8 cellular contexts compared by ENCODE assay signal in the genomic region with DNA sequence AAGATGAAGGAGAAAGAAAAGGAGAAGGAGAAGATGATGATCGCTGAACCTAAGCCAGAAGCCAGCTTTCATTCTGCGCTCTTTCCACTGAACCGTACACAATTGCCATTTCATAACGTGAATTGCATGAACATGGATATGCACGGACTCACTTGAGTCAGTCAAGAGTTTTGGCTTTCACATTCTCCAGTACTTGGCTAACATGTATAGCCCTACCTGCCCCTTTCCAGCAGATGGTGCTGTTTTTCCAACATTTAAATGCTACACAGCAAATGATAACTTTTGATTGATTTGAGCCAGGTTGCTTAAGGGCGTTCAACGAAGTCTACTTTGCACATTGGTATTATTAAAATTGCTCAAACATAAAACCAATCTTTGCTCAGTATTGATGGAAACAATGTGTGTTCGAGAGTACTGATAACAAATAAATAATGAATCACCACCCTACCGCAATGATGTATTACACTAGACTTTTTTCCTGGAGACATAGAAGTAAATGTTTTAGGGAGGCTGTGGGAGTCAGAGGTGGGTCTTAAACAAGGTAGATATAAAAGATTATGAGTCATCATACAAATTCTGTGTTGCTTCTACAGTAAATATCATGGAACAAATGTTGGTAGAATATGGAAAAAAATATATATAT.
DNase-seq lines count a peak whose midpoint lies in the region; ATAC-seq, FAIRE-seq and TF ChIP-seq lines count a peak whose summit lies in the region.
"Had no signal": no experiment of that assay in that cellular context is flagged by ENCODE, and none has a peak within 500 bp of the region (broad histone marks: within the 10 kb centered on the region; RNA-seq: fewer than 3 reads in every experiment).

No MANE protein-coding gene starts in this region.

- TF ChIP-seq POLR2A in K562 (conservative IDR thresholded peaks at IDR 0.05): no peak

- no peaks in the 10 kb centered on the region for H3K9me3 ChIP-seq in K562 (replicated peaks; ENCODE audit: control insufficient read depth, insufficient read depth, low read depth, low read length)

- no peaks in the 10 kb centered on the region for H3K36me3 Mint-ChIP-seq in stimulated activated effector memory CD8-positive, alpha-beta T cell treated with anti-CD3 and anti-CD28 coated beads, Interleukin-12 subunit alpha, Interleukin-12 subunit beta, amount 100 ng/mL, for 72 hours
- H3K36me3 Mint-ChIP-seq: activated naive CD8-positive, alpha-beta T cell had no signal

- H3K9me1 ChIP-seq in K562 (ENCODE audit: control insufficient read depth, insufficient read depth, low read length): no peaks in the 10 kb centered on the region

- no peaks in the 10 kb centered on the region for H3K27me3 ChIP-seq in K562 (ENCODE audit: control insufficient read depth in 2 of 2, insufficient read depth in 2 of 2, low read length in 2 of 2)

- 2% methylated on average over 8 of the region's 9 CpGs for WGBS in K562 (ENCODE audit: insufficient coverage, low coverage, missing lambda C conversion rate)

- H3K4me3 ChIP-seq in K562: no peak overlapping the region

- POLR2A ChIA-PET in K562 (lab: Yijun Ruan, JAX): no interaction called here

- TF ChIP-seq RAD21 in K562 (CRISPR knock-in tag; conservative IDR thresholded peaks at IDR 0.05 in 1 of 2, IDR thresholded peaks at IDR 0.05 in 1 of 2): peak; percentile 45 to 66

- intact Hi-C loops in K562 (cut with micrococcal nuclease): loop anchor here (1.0 to 5.0 kb wide), 3 partner anchors 78 to 324 kb away; no protein-coding TSS in a partner anchor

- H3K4me3 Mint-ChIP-seq in stimulated activated effector memory CD8-positive, alpha-beta T cell treated with anti-CD3 and anti-CD28 coated beads, Interleukin-12 subunit alpha, Interleukin-12 subunit beta, amount 100 ng/mL, for 72 hours: no peak overlapping the region
- H3K4me3 Mint-ChIP-seq: activated naive CD8-positive, alpha-beta T cell had no signal

- ATAC-seq in GM19438 (IDR thresholded peaks at IDR 0.05; ENCODE audit: low read depth, unreplicated experiment) (peak; percentile 77), HG03442 (IDR thresholded peaks at IDR 0.05; ENCODE audit: unreplicated experiment) (peak; percentile 95), K562 (peak; percentile 79)
- ATAC-seq in stimulated activated effector memory CD8-positive, alpha-beta T cell treated with anti-CD3 and anti-CD28 coated beads, Interleukin-12 subunit alpha, Interleukin-12 subunit beta, amount 100 ng/mL, for 72 hours: peak; percentile 45

- peak; percentile 55 to 64 (median 57) for TF ChIP-seq CTCF in K562 (IDR thresholded peaks at IDR 0.05 in 2 of 3, conservative IDR thresholded peaks at IDR 0.05 in 1 of 3; ENCODE audit: insufficient read depth in 2 of 3, low read depth in 1 of 3, low read length in 3 of 3)

- H2AFZ ChIP-seq in K562 (ENCODE audit: low read depth, low read length): no peak overlapping the region

- no peaks in the 10 kb centered on the region for H3K36me3 ChIP-seq in K562 (ENCODE audit: control insufficient read depth, insufficient read depth, low read length)

- DNase-seq in ELR (ENCODE audit: low read depth) (peak; percentile 86), NCI-H460 (ENCODE audit: extremely low read depth, low read depth) (peak; percentile 82), K562 (ENCODE audit: extremely low read depth in 1 of 4, low spot score in 3 of 4) (peak; percentile 7 to 37 (median 14)), iPS-NIHi7 (ENCODE audit: extremely low spot score) (peak; percentile 55)
- DNase-seq in stimulated activated effector memory CD8-positive, alpha-beta T cell treated with anti-CD3 and anti-CD28 coated beads, Interleukin-12 subunit alpha, Interleukin-12 subunit beta, amount 100 ng/mL, for 72 hours (ENCODE audit: low spot score in 2 of 2): no peak

- no peak overlapping the region for H3K4me2 ChIP-seq in K562 (ENCODE audit: insufficient read depth, low read length)

- no peak for TF ChIP-seq EP300 in K562 (IDR thresholded peaks at IDR 0.05; ENCODE audit: low read length)

- no peaks in the 10 kb centered on the region for H3K79me2 ChIP-seq in K562 (ENCODE audit: control insufficient read depth, insufficient read depth, low read length)

- H3K9ac ChIP-seq in K562 (ENCODE audit: insufficient read depth in 1 of 2, low read depth in 2 of 2, low read length in 2 of 2): no peak overlapping the region

- no peak overlapping the region for H3K27ac Mint-ChIP-seq in stimulated activated effector memory CD8-positive, alpha-beta T cell treated with anti-CD3 and anti-CD28 coated beads, Interleukin-12 subunit alpha, Interleukin-12 subunit beta, amount 100 ng/mL, for 72 hours
- H3K27ac Mint-ChIP-seq: activated naive CD8-positive, alpha-beta T cell had no signal

- CTCF ChIA-PET in K562 (lab: Yijun Ruan, JAX; ENCODE audit: low intra/inter-chr PET ratio): interaction anchor here (0.6 to 1.3 kb wide), 4 partner anchors 78 to 369 kb away, joined by 3 to 9 read pairs (median 4); no protein-coding TSS in a partner anchor

- no peaks in the 10 kb centered on the region for H3K4me1 Mint-ChIP-seq in stimulated activated effector memory CD8-positive, alpha-beta T cell treated with anti-CD3 and anti-CD28 coated beads, Interleukin-12 subunit alpha, Interleukin-12 subunit beta, amount 100 ng/mL, for 72 hours

- H3K9me3 Mint-ChIP-seq in stimulated activated effector memory CD8-positive, alpha-beta T cell treated with anti-CD3 and anti-CD28 coated beads, Interleukin-12 subunit alpha, Interleukin-12 subunit beta, amount 100 ng/mL, for 72 hours: peaks cover 3% of the 10 kb centered on the region

- no peaks in the 10 kb centered on the region for H3K4me1 ChIP-seq in K562 (replicated peaks in 1 of 2; ENCODE audit: control insufficient read depth in 2 of 2, insufficient read depth in 2 of 2, low read length in 2 of 2)

- FAIRE-seq in K562 (lab: Jason Lieb, UNC): peak; percentile 87

- BruUV-seq in K562 (replicated peaks; lab: Mats Ljungman, UMichigan): no TSS peak

- in situ Hi-C loops in K562 (cut with MboI): loop anchor here (25.0 kb wide), 1 partner anchor 1337 kb away; no protein-coding TSS in a partner anchor

- H3K27ac ChIP-seq in K562 (ENCODE audit: extremely low read depth, low read depth, low read length): no peak overlapping the region

- H4K20me1 ChIP-seq in K562 (replicated peaks; ENCODE audit: control insufficient read depth, insufficient read depth, low read length): no peaks in the 10 kb centered on the region

TF ChIP-seq in K562, 482 proteins besides CTCF, POLR2A, EP300 and RAD21:
- TF ChIP-seq, protein P1, sequence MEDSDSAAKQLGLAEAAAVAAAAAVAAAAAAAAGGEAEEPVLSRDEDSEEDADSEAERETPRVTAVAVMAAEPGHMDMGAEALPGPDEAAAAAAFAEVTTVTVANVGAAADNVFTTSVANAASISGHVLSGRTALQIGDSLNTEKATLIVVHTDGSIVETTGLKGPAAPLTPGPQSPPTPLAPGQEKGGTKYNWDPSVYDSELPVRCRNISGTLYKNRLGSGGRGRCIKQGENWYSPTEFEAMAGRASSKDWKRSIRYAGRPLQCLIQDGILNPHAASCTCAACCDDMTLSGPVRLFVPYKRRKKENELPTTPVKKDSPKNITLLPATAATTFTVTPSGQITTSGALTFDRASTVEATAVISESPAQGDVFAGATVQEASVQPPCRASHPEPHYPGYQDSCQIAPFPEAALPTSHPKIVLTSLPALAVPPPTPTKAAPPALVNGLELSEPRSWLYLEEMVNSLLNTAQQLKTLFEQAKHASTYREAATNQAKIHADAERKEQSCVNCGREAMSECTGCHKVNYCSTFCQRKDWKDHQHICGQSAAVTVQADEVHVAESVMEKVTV (CRISPR knock-in tag; IDR thresholded peaks at IDR 0.05): 0 out of 2 replicates have a peak, but pooled peaks have one; percentile 14
- TF ChIP-seq KDM2B (CRISPR knock-in tag; IDR thresholded peaks at IDR 0.05): no peak

Comparison
In these comparisons a context has a peak if more than half of its experiments do, and no peak if none do; other contexts are left out.
1. DNase-seq: peak in ELR (single experiment), NCI-H460 (single experiment), K562 (4 of 4) and iPS-NIHi7 (single experiment); none in stimulated activated effector memory CD8-positive, alpha-beta T cell treated with anti-CD3 and anti-CD28 coated beads, Interleukin-12 subunit alpha, Interleukin-12 subunit beta, amount 100 ng/mL, for 72 hours (0 of 2).
2. ATAC-seq: peak in every context shown above with its lines; median percentile 95 in HG03442; 79 in K562; 77 in GM19438; 45 in stimulated activated effector memory CD8-positive, alpha-beta T cell treated with anti-CD3 and anti-CD28 coated beads, Interleukin-12 subunit alpha, Interleukin-12 subunit beta, amount 100 ng/mL, for 72 hours.